ENCODE assay signal across 14 cellular contexts in the genomic region with DNA sequence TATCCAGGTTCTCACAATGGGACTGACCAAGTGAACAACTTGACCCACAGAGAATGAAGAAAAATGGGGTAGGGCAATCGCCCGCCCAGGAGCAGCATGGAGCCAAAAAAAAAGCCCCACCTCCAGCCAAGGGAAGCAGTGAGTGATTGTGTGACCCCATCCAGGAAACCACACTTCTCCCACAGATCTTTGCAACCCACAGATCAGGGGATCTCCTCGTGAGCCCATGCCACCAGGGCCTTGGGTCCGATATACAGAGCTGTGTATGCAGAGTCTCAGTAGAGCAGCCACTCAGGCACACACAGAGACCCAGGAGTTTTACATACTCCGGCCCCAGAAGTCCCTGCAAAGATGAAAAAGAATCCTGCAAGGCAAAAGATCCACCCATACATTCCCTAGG. TPM values are rescaled to one million over a fixed set of nuclear protein-coding genes. Genes with fewer than 3 reads are reported as not detected.
A peak's percentile ranks its signal among the peaks of the same experiment; 100 is the strongest.
DNase-seq lines count a peak whose midpoint lies in the region; ATAC-seq and TF ChIP-seq lines count a peak whose summit lies in the region.
"Had no signal": no experiment of that assay in that cellular context is flagged by ENCODE, and none has a peak within 500 bp of the region (broad histone marks: within the 10 kb centered on the region; RNA-seq: fewer than 3 reads in every experiment).

No MANE protein-coding gene starts in this region.

- POLR2A ChIA-PET in GM10248 (lab: Yijun Ruan, JAX): interaction anchor here (0.6 kb wide), 1 partner anchor 57 kb away, joined by 4 read pairs; no protein-coding TSS in a partner anchor

- H3K9me3 ChIP-seq in Loucy (ENCODE audit: insufficient read depth, low read depth, low read length) (peaks cover 16% of the 10 kb centered on the region; the same call in 1 of the 2 replicates), endodermal cell (ENCODE audit: control insufficient read depth, low read length) (peaks cover 20% of the 10 kb centered on the region), osteoblast (ENCODE audit: low read depth, low read length) (no peaks in the 10 kb centered on the region)
- H3K9me3 ChIP-seq: Peyer's patch had no signal

- H3K4me2 ChIP-seq in Loucy (ENCODE audit: low read depth, low read length, poor library complexity, severe bottlenecking) (peak overlapping the region; percentile 33), osteoblast (ENCODE audit: insufficient read depth, low read length) (peak overlapping the region; percentile 33), mesendoderm (ENCODE audit: low read length) (no peak overlapping the region)

- no peaks in the 10 kb centered on the region for H4K20me1 ChIP-seq in Loucy (ENCODE audit: insufficient read depth, low read length, poor library complexity, severe bottlenecking)
- no peaks in the 10 kb centered on the region for H4K20me1 ChIP-seq in osteoblast (ENCODE audit: insufficient read depth, low read length)

- no peaks in the 10 kb centered on the region for H3K36me3 Mint-ChIP-seq in endodermal cell (ENCODE audit: low read depth)

- H3K27ac Mint-ChIP-seq in endodermal cell: no peak overlapping the region
- H3K27ac Mint-ChIP-seq: H9 had no signal

- H3K79me2 ChIP-seq in Loucy (ENCODE audit: insufficient read depth, low read length) (no peaks in the 10 kb centered on the region), osteoblast (ENCODE audit: insufficient read depth, low read length) (peaks cover 28% of the 10 kb centered on the region), mesendoderm (ENCODE audit: control insufficient read depth, insufficient read depth, low read length) (no peaks in the 10 kb centered on the region)

- H2AFZ ChIP-seq in Loucy (ENCODE audit: low read length) (no peak overlapping the region), osteoblast (ENCODE audit: low read length) (peak overlapping the region; percentile 63)

- no peak overlapping the region for H2AK5ac ChIP-seq in mesendoderm (ENCODE audit: low read length)

- peaks cover 10% of the 10 kb centered on the region for H3K4me1 ChIP-seq in Loucy (ENCODE audit: insufficient read depth, low read length, poor library complexity, severe bottlenecking)
- no peaks in the 10 kb centered on the region for H3K4me1 ChIP-seq in endodermal cell (ENCODE audit: control insufficient read depth, insufficient read depth, low read length)
- H3K4me1 ChIP-seq in osteoblast (ENCODE audit: insufficient read depth, low read length): peaks cover 8% of the 10 kb centered on the region
- no peaks in the 10 kb centered on the region for H3K4me1 ChIP-seq in mesendoderm (ENCODE audit: control insufficient read depth, low read depth, low read length)
- H3K4me1 ChIP-seq: Peyer's patch had no signal

- H3K79me1 ChIP-seq in mesendoderm (ENCODE audit: low read length): no peaks in the 10 kb centered on the region

- H3K27me3 ChIP-seq in Loucy (ENCODE audit: insufficient read depth, low read length, poor library complexity, severe bottlenecking) (no peaks in the 10 kb centered on the region), endodermal cell (ENCODE audit: control insufficient read depth, insufficient read depth, low read length, poor library complexity, severe bottlenecking) (no peaks in the 10 kb centered on the region), osteoblast (ENCODE audit: insufficient read depth, low read length) (no peaks in the 10 kb centered on the region), mesendoderm (ENCODE audit: insufficient read depth, low read length, poor library complexity) (no peaks in the 10 kb centered on the region)
- H3K27me3 ChIP-seq: Peyer's patch had no signal

- H3K18ac ChIP-seq in mesendoderm (ENCODE audit: low read length): no peak overlapping the region

- H3K9me2 ChIP-seq in Loucy (replicated peaks; ENCODE audit: low read depth, low read length): no peaks in the 10 kb centered on the region

- H3K27ac ChIP-seq in endodermal cell (ENCODE audit: low read depth, low read length) (peak overlapping the region; percentile 83), osteoblast (ENCODE audit: low read depth, low read length) (peak overlapping the region; percentile 38), mesendoderm (ENCODE audit: low read depth, low read length) (no peak overlapping the region)
- H3K27ac ChIP-seq: Peyer's patch had no signal

- H3K4me1 Mint-ChIP-seq in endodermal cell: peaks cover 2% of the 10 kb centered on the region

- no peak overlapping the region for H3K9ac ChIP-seq in Loucy (ENCODE audit: low read depth, low read length, poor library complexity, severe bottlenecking)
- no peak overlapping the region for H3K9ac ChIP-seq in endodermal cell (ENCODE audit: extremely low read depth, low read length, poor library complexity, severe bottlenecking)
- no peak overlapping the region for H3K9ac ChIP-seq in mesendoderm (ENCODE audit: low read length)

- ATAC-seq in HG03439 (IDR thresholded peaks at IDR 0.05; ENCODE audit: unreplicated experiment) (no peak), HG03521 (IDR thresholded peaks at IDR 0.05; ENCODE audit: unreplicated experiment) (no peak)

- no peak overlapping the region for H2BK5ac ChIP-seq in mesendoderm (ENCODE audit: low read length)

- TF ChIP-seq CTCF in Loucy (conservative IDR thresholded peaks at IDR 0.05; ENCODE audit: low read length) (no peak), endodermal cell (conservative IDR thresholded peaks at IDR 0.05) (no peak), osteoblast (IDR thresholded peaks at IDR 0.05; ENCODE audit: extremely low read depth, low read depth, low read length) (no peak), GM10248 (IDR thresholded peaks at IDR 0.05; ENCODE audit: control extremely low read depth, extremely low read depth, low read depth, missing control alignments) (no peak)

- H3K36me3 ChIP-seq in Loucy (ENCODE audit: insufficient read depth, low read length) (no peaks in the 10 kb centered on the region), endodermal cell (ENCODE audit: control insufficient read depth, insufficient read depth, low read length) (no peaks in the 10 kb centered on the region), osteoblast (ENCODE audit: insufficient read depth, low read length) (no peaks in the 10 kb centered on the region), mesendoderm (ENCODE audit: control insufficient read depth, insufficient read depth, low read length) (no peaks in the 10 kb centered on the region)
- H3K36me3 ChIP-seq: Peyer's patch had no signal

- H3K4me3 ChIP-seq in Loucy (ENCODE audit: low read length, poor library complexity, severe bottlenecking): peak overlapping the region; percentile 5
- H3K4me3 ChIP-seq in endodermal cell (ENCODE audit: low read length): no peak overlapping the region
- no peak overlapping the region for H3K4me3 ChIP-seq in osteoblast (ENCODE audit: insufficient read depth, low read length)
- H3K4me3 ChIP-seq in mesendoderm (ENCODE audit: low read length): no peak overlapping the region
- H3K4me3 ChIP-seq: K562, Peyer's patch had no signal

- H3K4ac ChIP-seq in mesendoderm (ENCODE audit: low read depth, low read length): no peak overlapping the region

- no peak overlapping the region for H3K4me3 Mint-ChIP-seq in endodermal cell
- H3K4me3 Mint-ChIP-seq: H9 had no signal

- H4K5ac ChIP-seq in mesendoderm (ENCODE audit: low read length): no peak overlapping the region

- no peak overlapping the region for H2BK15ac ChIP-seq in mesendoderm (replicated peaks; ENCODE audit: low read depth)

- 89 to 95% methylated on average over 3 to 5 of the region's 5 CpGs for WGBS in endodermal cell (ENCODE audit: insufficient coverage in 1 of 2, insufficient read length in 1 of 2), 2 experiments
- WGBS in mesendoderm (ENCODE audit: extremely low coverage, insufficient coverage, low lambda C conversion rate): no CpG with 5 or more reads among the region's 5 CpGs

- no peak overlapping the region for H4K8ac ChIP-seq in mesendoderm (ENCODE audit: low read depth, low read length)

- DNase-seq in endodermal cell (no peak), osteoblast (ENCODE audit: insufficient read length, low spot score, missing footprints) (no peak), GM10248 (ENCODE audit: extremely low spot score) (no peak), mesendoderm (no peak)
- DNase-seq: NCI-H1092 treated with DMSO at 0.1 percent for 48 hours, NCI-H187, NCI-H446 treated with DMSO at 0.1 percent for 48 hours, NCI-H748 treated with DMSO at 0.1 percent for 48 hours, Peyer's patch had no signal

- H2BK120ac ChIP-seq in mesendoderm (ENCODE audit: low read depth, low read length): no peak overlapping the region

- H3K9me3 Mint-ChIP-seq in endodermal cell: peaks cover 31% of the 10 kb centered on the region

- no peak overlapping the region for H3K56ac ChIP-seq in mesendoderm (ENCODE audit: low read length)

- H3F3A ChIP-seq in Loucy (ENCODE audit: low read depth): no peaks in the 10 kb centered on the region

- H3K27me3 Mint-ChIP-seq in endodermal cell (ENCODE audit: insufficient read depth): peaks cover 4% of the 10 kb centered on the region

- H3K23ac ChIP-seq in mesendoderm (ENCODE audit: low read length): no peak overlapping the region

- CTCF ChIA-PET in GM10248 (lab: Yijun Ruan, JAX): no interaction called here

RNA-seq across cellular contexts. Expression of a gene that starts 35.7 kb away (rescaled TPM):
- 1 to 10 TPM; 2.0 to 2.5 TPM for total RNA-seq in endodermal cell
- polyA plus RNA-seq in endodermal cell (2013, experiment 1 of 2): 14.1 TPM
- 15.1 TPM for polyA plus RNA-seq in endodermal cell (2013, experiment 2 of 2)
- 15.6 and 18.0 TPM in 2 replicates for total RNA-seq in osteoblast
- polyA plus RNA-seq in mesendoderm (2013, experiment 1 of 2): 1.4 TPM
- 1.3 TPM for polyA plus RNA-seq in mesendoderm (2013, experiment 2 of 2)

RNA-seq across cellular contexts. Expression of a gene that starts 44.4 kb away (rescaled TPM):
- total RNA-seq in endodermal cell (1 to 10 TPM; 4.6 to 7.2 TPM), osteoblast (2.9 and 5.1 TPM in 2 replicates)
- polyA plus RNA-seq in endodermal cell (2013, experiment 1 of 2): 5.5 TPM
- polyA plus RNA-seq in endodermal cell (2013, experiment 2 of 2): 4.9 TPM
- polyA plus RNA-seq in mesendoderm (2013, experiment 1 of 2): 5.3 TPM
- polyA plus RNA-seq in mesendoderm (2013, experiment 2 of 2): 5.9 TPM
